Comparison of ENCODE assay signal across 11 cellular contexts in genomic region chr16:31113420-31114124, GRCh38. TPM values are rescaled to one million over a fixed set of nuclear protein-coding genes. Genes with fewer than 3 reads are reported as not detected.
DNase-seq lines count a peak whose midpoint lies in the region; ATAC-seq and TF ChIP-seq lines count a peak whose summit lies in the region.
"Had no signal": no experiment of that assay in that cellular context is flagged by ENCODE, and none has a peak within 500 bp of the region (broad histone marks: within the 10 kb centered on the region; RNA-seq: fewer than 3 reads in every experiment).

No MANE protein-coding gene starts in this region.

- TF ChIP-seq CTCF in kidney epithelial cell (IDR thresholded peaks at IDR 0.05; ENCODE audit: insufficient read depth, low read length, poor library complexity, severe bottlenecking) (no peak), uterus (IDR thresholded peaks at IDR 0.05) (no peak), GM23338 (conservative IDR thresholded peaks at IDR 0.05; ENCODE audit: low read depth in 2 of 2) (no peak)

- peaks cover 2% of the 10 kb centered on the region for H3K36me3 ChIP-seq in kidney epithelial cell (ENCODE audit: control insufficient read depth, insufficient read depth, low read length)
- H3K36me3 ChIP-seq in uterus, result no peaks in the 10 kb centered on the region
- no peaks in the 10 kb centered on the region for H3K36me3 ChIP-seq in GM23338 (ENCODE audit: insufficient read depth)

- H3K27ac Mint-ChIP-seq in activated CD4-positive, alpha-beta T cell treated with anti-CD3 and anti-CD28 coated beads for 36 hours, result peak overlapping the region; percentile 59
- H3K27ac Mint-ChIP-seq in stimulated activated naive B cell treated with anti-CD40 and anti-IgM and Interleukin-4, amounts not matched to agents 10 μg/mL and 1 μg/mL and 100 μg/mL, for 72 hours, result peak overlapping the region; percentile 92
- H3K27ac Mint-ChIP-seq in GM23338, result no peak overlapping the region

- peaks cover 21% of the 10 kb centered on the region; the same call in 1 of the 2 replicates for H3F3A ChIP-seq in GM23338 (replicated peaks; ENCODE audit: low read depth)

- H3K27me3 Mint-ChIP-seq in activated CD4-positive, alpha-beta T cell treated with anti-CD3 and anti-CD28 coated beads for 36 hours, result no peaks in the 10 kb centered on the region
- no peaks in the 10 kb centered on the region for H3K27me3 Mint-ChIP-seq in stimulated activated naive B cell treated with anti-CD40 and anti-IgM and Interleukin-4, amounts not matched to agents 10 μg/mL and 1 μg/mL and 100 μg/mL, for 72 hours
- peaks cover 18% of the 10 kb centered on the region for H3K27me3 Mint-ChIP-seq in GM23338 (ENCODE audit: insufficient read depth, low read depth, poor library complexity)

- H3K27me3 ChIP-seq in kidney epithelial cell (ENCODE audit: control insufficient read depth, insufficient read depth, low read length) (no peaks in the 10 kb centered on the region), uterus (no peaks in the 10 kb centered on the region), GM23338 (ENCODE audit: insufficient read depth) (no peaks in the 10 kb centered on the region)

- no peak overlapping the region for H3K4me2 ChIP-seq in GM23338

- H3K4me3 ChIP-seq in kidney epithelial cell (ENCODE audit: low read depth, low read length) (no peak overlapping the region), uterus (no peak overlapping the region), GM23338 (no peak overlapping the region)

- no peak overlapping the region for H3K4me3 Mint-ChIP-seq in activated CD4-positive, alpha-beta T cell treated with anti-CD3 and anti-CD28 coated beads for 36 hours
- peak overlapping the region; percentile 22 to 52 for H3K4me3 Mint-ChIP-seq in stimulated activated naive B cell treated with anti-CD40 and anti-IgM and Interleukin-4, amounts not matched to agents 10 μg/mL and 1 μg/mL and 100 μg/mL, for 72 hours
- no peak overlapping the region for H3K4me3 Mint-ChIP-seq in GM23338

- no peak for TF ChIP-seq POLR2A in uterus (IDR thresholded peaks at IDR 0.05)

- H3K9me3 ChIP-seq in uterus, result no peaks in the 10 kb centered on the region

- intact Hi-C loops in activated CD4-positive, alpha-beta T cell treated with anti-CD3 and anti-CD28 coated beads for 36 hours (cut with DNase I, micrococcal nuclease), result no loop called here
- intact Hi-C loops in uterus (cut with DNase I; ENCODE audit: low total_unique reads), result no loop called here

- H4K20me1 ChIP-seq in GM23338 (replicated peaks; ENCODE audit: insufficient read depth), result peaks cover 13% of the 10 kb centered on the region

- H3K9me3 Mint-ChIP-seq in activated CD4-positive, alpha-beta T cell treated with anti-CD3 and anti-CD28 coated beads for 36 hours (ENCODE audit: low read depth), result no peaks in the 10 kb centered on the region
- H3K9me3 Mint-ChIP-seq in stimulated activated naive B cell treated with anti-CD40 and anti-IgM and Interleukin-4, amounts not matched to agents 10 μg/mL and 1 μg/mL and 100 μg/mL, for 72 hours, result no peaks in the 10 kb centered on the region
- peaks cover 2% of the 10 kb centered on the region; the same call in 1 of the 3 replicates for H3K9me3 Mint-ChIP-seq in GM23338

- no peak overlapping the region for H2AFZ ChIP-seq in GM23338

- peaks cover 18% of the 10 kb centered on the region for H3K4me1 Mint-ChIP-seq in activated CD4-positive, alpha-beta T cell treated with anti-CD3 and anti-CD28 coated beads for 36 hours
- H3K4me1 Mint-ChIP-seq in stimulated activated naive B cell treated with anti-CD40 and anti-IgM and Interleukin-4, amounts not matched to agents 10 μg/mL and 1 μg/mL and 100 μg/mL, for 72 hours, result peaks cover 32 to 84% of the 10 kb centered on the region in 2 donors
- peaks cover 9% of the 10 kb centered on the region for H3K4me1 Mint-ChIP-seq in GM23338

- CTCF ChIA-PET in activated CD4-positive, alpha-beta T cell treated with anti-CD3 and anti-CD28 coated beads for 36 hours (lab: Charles Lee), result no interaction called here

- H3K27ac ChIP-seq in uterus (no peak overlapping the region), GM23338 (ENCODE audit: low read depth) (no peak overlapping the region)

- H3K4me1 ChIP-seq in uterus (peaks cover 0 to 10% of the 10 kb centered on the region in 2 donors), GM23338 (ENCODE audit: insufficient read depth) (peaks cover 5% of the 10 kb centered on the region)

- POLR2A ChIA-PET in activated CD4-positive, alpha-beta T cell treated with anti-CD3 and anti-CD28 coated beads for 36 hours (lab: Charles Lee), result interaction anchor here (0.5 kb wide), 1 partner anchor 13 kb away, joined by 3 read pairs; no protein-coding TSS in a partner anchor

- H3K79me2 ChIP-seq in GM23338 (replicated peaks; ENCODE audit: insufficient read depth), result peaks cover 7% of the 10 kb centered on the region

- no peaks in the 10 kb centered on the region for H3K9me2 ChIP-seq in GM23338 (ENCODE audit: insufficient read depth)

- ATAC-seq in activated CD4-positive, alpha-beta T cell treated with anti-CD3 and anti-CD28 coated beads for 36 hours, result no peak
- ATAC-seq in stimulated activated naive B cell treated with anti-CD40 and anti-IgM and Interleukin-4, amounts not matched to agents 10 μg/mL and 1 μg/mL and 100 μg/mL, for 72 hours (replicated peaks), result peak; percentile 20 to 33
- no peak for ATAC-seq in GM23338

- peaks cover 29% of the 10 kb centered on the region for H3K36me3 Mint-ChIP-seq in activated CD4-positive, alpha-beta T cell treated with anti-CD3 and anti-CD28 coated beads for 36 hours (ENCODE audit: low read depth)
- peaks cover 25 to 47% of the 10 kb centered on the region in 2 donors for H3K36me3 Mint-ChIP-seq in stimulated activated naive B cell treated with anti-CD40 and anti-IgM and Interleukin-4, amounts not matched to agents 10 μg/mL and 1 μg/mL and 100 μg/mL, for 72 hours
- peaks cover 37% of the 10 kb centered on the region for H3K36me3 Mint-ChIP-seq in GM23338 (ENCODE audit: low read depth)

- DNase-seq in activated CD4-positive, alpha-beta T cell treated with anti-CD3 and anti-CD28 coated beads for 36 hours, result no peak
- DNase-seq in activated CD4-positive, alpha-beta T cell treated with anti-CD3 and anti-CD28 coated beads, Interleukin-2, amount 50 U/mL, for 4 hours, result no peak
- DNase-seq in SKM-1 treated with dmso at 0.1 percent for 144 hours (lab: John Stamatoyannopoulos, UW; ENCODE audit: unreplicated experiment) (peak; percentile 80), kidney epithelial cell (ENCODE audit: low read depth) (peak; percentile 79), uterus (no peak), GM23338 (ENCODE audit: low spot score) (no peak)
- DNase-seq in stimulated activated naive B cell treated with anti-CD40 and anti-IgM and Interleukin-4, amounts not matched to agents 10 μg/mL and 1 μg/mL and 100 μg/mL, for 72 hours, result peak; percentile 33
- no peak for DNase-seq in stimulated activated CD4-positive, alpha-beta T cell treated with anti-CD3 and anti-CD28 coated beads, Interleukin-1b, Interleukin-23, amount 100 ng/mL, for 48 hours
- DNase-seq: activated CD4-positive, alpha-beta T cell treated with anti-CD3 and anti-CD28 coated beads for 48 hours; NCI-H226 had no signal

TF ChIP-seq in GM23338, 12 proteins besides CTCF, POLR2A, EP300 and RAD21 (continues in another document):
- TF ChIP-seq EZH2 (IDR thresholded peaks at IDR 0.05; ENCODE audit: low read depth, unreplicated experiment), result no peak

RNA-seq across cellular contexts. Expression of gene KAT8, which starts 3.9 kb away (rescaled TPM):
- total RNA-seq in activated CD4-positive, alpha-beta T cell treated with anti-CD3 and anti-CD28 coated beads for 36 hours, result 10 to 100 TPM; 53.6 to 63.1 TPM
- 48.7 and 54.9 TPM in 2 replicates for total RNA-seq in kidney epithelial cell
- total RNA-seq in uterus, result 100 to 1,000 TPM in 1 of 4 donors, 10 to 100 TPM in 3; 63.0 to 101 (median 77.8) TPM
- total RNA-seq in GM23338 (2014; rRNA removed; shearing (Covaris generic)), result 84.8 and 85.4 TPM in 2 replicates
- 47.6 and 50.9 TPM in 2 replicates for polyA plus RNA-seq in GM23338 (2016; fragmentation: Nextera tagmentation; extraction: Ambion mirVana)

RNA-seq across cellular contexts. Expression of gene BCKDK, which starts 5.4 kb away (rescaled TPM):
- 10 to 100 TPM; 50.0 to 53.3 TPM for total RNA-seq in activated CD4-positive, alpha-beta T cell treated with anti-CD3 and anti-CD28 coated beads for 36 hours
- total RNA-seq in kidney epithelial cell (50.9 and 59.6 TPM in 2 replicates), uterus (10 to 100 TPM; 15.3 to 32.1 (median 21.9) TPM)
- total RNA-seq in GM23338 (2014; rRNA removed; shearing (Covaris generic)), result 58.9 and 71.2 TPM in 2 replicates
- 35.9 and 36.1 TPM in 2 replicates for polyA plus RNA-seq in GM23338 (2016; fragmentation: Nextera tagmentation; extraction: Ambion mirVana)

RNA-seq across cellular contexts. Expression of gene VKORC1, which starts 19.0 kb away (rescaled TPM):
- 10 to 100 TPM; 59.6 to 64.2 TPM for total RNA-seq in activated CD4-positive, alpha-beta T cell treated with anti-CD3 and anti-CD28 coated beads for 36 hours
- 123 and 139 TPM in 2 replicates for total RNA-seq in kidney epithelial cell
- total RNA-seq in uterus, result 10 to 100 TPM; 68.7 to 81.8 (median 73.5) TPM
- 100 and 106 TPM in 2 replicates for total RNA-seq in GM23338 (2014; rRNA removed; shearing (Covaris generic))
- polyA plus RNA-seq in GM23338 (2016; fragmentation: Nextera tagmentation; extraction: Ambion mirVana), result 89.6 and 96.5 TPM in 2 replicates

RNA-seq across cellular contexts. Expression of gene PRSS8, which starts 22.0 kb away (rescaled TPM):
- total RNA-seq in activated CD4-positive, alpha-beta T cell treated with anti-CD3 and anti-CD28 coated beads for 36 hours, result not detected
- 146 and 169 TPM in 2 replicates for total RNA-seq in kidney epithelial cell
- total RNA-seq in uterus, result 1 to 10 TPM in 1 of 4 donors, under 1 TPM in 1, not detected in 2; 0.26 to 8.7 TPM
- total RNA-seq in GM23338 (2014; rRNA removed; shearing (Covaris generic)), result 75.9 and 77.0 TPM in 2 replicates
- polyA plus RNA-seq in GM23338 (2016; fragmentation: Nextera tagmentation; extraction: Ambion mirVana), result 59.2 and 65.3 TPM in 2 replicates
- polyA plus RNA-seq: AG04450 had no signal

RNA-seq across cellular contexts. Expression of gene PRSS53, which starts 24.8 kb away (rescaled TPM):
- total RNA-seq in activated CD4-positive, alpha-beta T cell treated with anti-CD3 and anti-CD28 coated beads for 36 hours, result 1 to 10 TPM; 4.0 to 9.2 TPM
- total RNA-seq in kidney epithelial cell (1.6 and 2.1 TPM in 2 replicates), uterus (1 to 10 TPM in 2 of 4 donors, under 1 TPM in 1, not detected in 1; under 0.01 to 5.5 (median 2.4) TPM)
- 1.6 and 2.7 TPM in 2 replicates for total RNA-seq in GM23338 (2014; rRNA removed; shearing (Covaris generic))
- polyA plus RNA-seq in GM23338 (2016; fragmentation: Nextera tagmentation; extraction: Ambion mirVana), result 0.16 and 0.36 TPM in 2 replicates

Comparison
In these comparisons a context has a peak if more than half of its experiments do, and no peak if none do; other contexts are left out.
1. ATAC-seq: peak in stimulated activated naive B cell treated with anti-CD40 and anti-IgM and Interleukin-4, amounts not matched to agents 10 μg/mL and 1 μg/mL and 100 μg/mL, for 72 hours (2 of 2); none in activated CD4-positive, alpha-beta T cell treated with anti-CD3 and anti-CD28 coated beads for 36 hours (single experiment) and GM23338 (single experiment).
2. DNase-seq: peak in SKM-1 treated with dmso at 0.1 percent for 144 hours (single experiment), kidney epithelial cell (single experiment) and stimulated activated naive B cell treated with anti-CD40 and anti-IgM and Interleukin-4, amounts not matched to agents 10 μg/mL and 1 μg/mL and 100 μg/mL, for 72 hours (single experiment); none in activated CD4-positive, alpha-beta T cell treated with anti-CD3 and anti-CD28 coated beads for 36 hours (single experiment), activated CD4-positive, alpha-beta T cell treated with anti-CD3 and anti-CD28 coated beads, Interleukin-2, amount 50 U/mL, for 4 hours (0 of 2), uterus (0 of 2), GM23338 (single experiment) and stimulated activated CD4-positive, alpha-beta T cell treated with anti-CD3 and anti-CD28 coated beads, Interleukin-1b, Interleukin-23, amount 100 ng/mL, for 48 hours (single experiment).
3. H3K4me3 Mint-ChIP-seq: peak in stimulated activated naive B cell treated with anti-CD40 and anti-IgM and Interleukin-4, amounts not matched to agents 10 μg/mL and 1 μg/mL and 100 μg/mL, for 72 hours (2 of 2); none in activated CD4-positive, alpha-beta T cell treated with anti-CD3 and anti-CD28 coated beads for 36 hours (single experiment) and GM23338 (single experiment).